In genomic region chr13:49625392-49626137, GRCh38 we compare ENCODE assay signal across 11 cellular contexts. TPM values are rescaled to one million over a fixed set of nuclear protein-coding genes. Genes with fewer than 3 reads are reported as not detected.
DNase-seq lines count a peak whose midpoint lies in the region; ATAC-seq and TF ChIP-seq lines count a peak whose summit lies in the region.
"Had no signal": no experiment of that assay in that cellular context is flagged by ENCODE, and none has a peak within 500 bp of the region (broad histone marks: within the 10 kb centered on the region; RNA-seq: fewer than 3 reads in every experiment).

No MANE protein-coding gene starts in this region.

- WGBS in esophagus squamous epithelium, 2 donors = 50 to 69% methylated on average over 4 to 6 of the region's 12 CpGs
- WGBS in lung, 2 donors = 75 to 86% methylated on average over 12 of the region's 12 CpGs

- no peak overlapping the region for H3K4me3 ChIP-seq in esophagus squamous epithelium
- no peak overlapping the region for H3K4me3 ChIP-seq in lung
- no peak overlapping the region for H3K4me3 ChIP-seq in upper lobe of right lung
- H3K4me3 ChIP-seq in coronary artery = no peak overlapping the region

- H3K27me3 ChIP-seq in esophagus squamous epithelium (no peaks in the 10 kb centered on the region), lung (ENCODE audit: control insufficient read depth, insufficient read depth) (no peaks in the 10 kb centered on the region), upper lobe of right lung (no peaks in the 10 kb centered on the region)

- H3K4me1 ChIP-seq in esophagus squamous epithelium (peaks cover 13 to 44% (median 24%) of the 10 kb centered on the region in 3 donors), lung (ENCODE audit: control insufficient read depth in 2 of 2, insufficient read depth in 2 of 2, low read length in 2 of 2) (peaks cover 0 to 16% of the 10 kb centered on the region in 2 donors), upper lobe of right lung (peaks cover 14% of the 10 kb centered on the region)

- H3K36me3 ChIP-seq in esophagus squamous epithelium = no peaks in the 10 kb centered on the region
- H3K36me3 ChIP-seq in lung (ENCODE audit: control insufficient read depth in 2 of 2, insufficient read depth in 2 of 2, low read length in 2 of 2) = no peaks in the 10 kb centered on the region
- H3K36me3 ChIP-seq in upper lobe of right lung = no peaks in the 10 kb centered on the region

- DNase-seq in M059J (ENCODE audit: low read depth) (peak; percentile 52), esophagus squamous epithelium (lab: John Stamatoyannopoulos, UW) (no peak), lung (ENCODE audit: low spot score) (peak; percentile 40), upper lobe of right lung (peak; percentile 85), coronary artery (ENCODE audit: low spot score) (no peak)
- DNase-seq: activated naive CD8-positive, alpha-beta T cell treated with anti-CD3 and anti-CD28 coated beads, Interleukin-2, amount 50 U/mL, for 24 hours; naive thymus-derived CD8-positive, alpha-beta T cell; NK-92 treated with Interleukin-12 subunit alpha and Interleukin-12 subunit beta, amount 100 ng/mL, for 24 hours; T-helper 2 cell had no signal

- TF ChIP-seq POLR2A in esophagus squamous epithelium (IDR thresholded peaks at IDR 0.05) = no peak

- no peak for ATAC-seq in lung (ENCODE audit: insufficient read depth, low FRiP score)
- peak; percentile 88 for ATAC-seq in upper lobe of right lung
- ATAC-seq in GM21360 (IDR thresholded peaks at IDR 0.05; ENCODE audit: unreplicated experiment) = no peak
- no peak for ATAC-seq in HG03460 (IDR thresholded peaks at IDR 0.05; ENCODE audit: unreplicated experiment)
- ATAC-seq: activated naive CD8-positive, alpha-beta T cell treated with anti-CD3 and anti-CD28 coated beads, Interleukin-2, amount 50 U/mL, for 24 hours; naive thymus-derived CD8-positive, alpha-beta T cell had no signal

- intact Hi-C loops in esophagus squamous epithelium (cut with DNase I) = no loop called here
- intact Hi-C loops in upper lobe of right lung (cut with DNase I) = no loop called here

- peak overlapping the region; percentile 31 to 64 (median 52) for H3K27ac ChIP-seq in esophagus squamous epithelium
- peak overlapping the region; percentile 4 to 54 for H3K27ac ChIP-seq in lung (ENCODE audit: low read depth in 1 of 2, low read length in 1 of 2)
- H3K27ac ChIP-seq in upper lobe of right lung = peak overlapping the region; percentile 42
- H3K27ac ChIP-seq in coronary artery = no peak overlapping the region

- H3K9me3 ChIP-seq in esophagus squamous epithelium = no peaks in the 10 kb centered on the region
- peaks cover 0 to 2% of the 10 kb centered on the region in 2 donors for H3K9me3 ChIP-seq in lung (ENCODE audit: control insufficient read depth in 2 of 2, insufficient read depth in 1 of 2, low read length in 1 of 2)
- H3K9me3 ChIP-seq in upper lobe of right lung = no peaks in the 10 kb centered on the region

- TF ChIP-seq CTCF in esophagus squamous epithelium (IDR thresholded peaks at IDR 0.05) (no peak), lung (IDR thresholded peaks at IDR 0.05; ENCODE audit: control extremely low read depth, extremely low read depth) (no peak), upper lobe of right lung (IDR thresholded peaks at IDR 0.05) (no peak), coronary artery (IDR thresholded peaks at IDR 0.05) (no peak)

RNA-seq across cellular contexts. Expression of gene ARL11, which starts 2.7 kb away (rescaled TPM):
- total RNA-seq in M059J (2014; rRNA removed; shearing (Covaris generic)) = not detected in 2 replicates
- total RNA-seq in esophagus squamous epithelium (1 to 10 TPM in 1 of 4 donors, under 1 TPM in 3; 0.22 to 1.9 (median 0.95) TPM), lung (1 to 10 TPM; 1.1 to 5.8 TPM), upper lobe of right lung (4.4 TPM)
- 1 to 10 TPM; 3.0 to 8.9 TPM for polyA plus RNA-seq in lung

RNA-seq across cellular contexts. Expression of gene RCBTB1, which starts 40.2 kb away (rescaled TPM):
- total RNA-seq in M059J (2014; rRNA removed; shearing (Covaris generic)) = 8.2 and 12.2 TPM in 2 replicates
- total RNA-seq in esophagus squamous epithelium (10 to 100 TPM in 1 of 4 donors, 1 to 10 TPM in 3; 2.0 to 15.1 (median 5.7) TPM), lung (10 to 100 TPM; 22.8 to 25.4 TPM), upper lobe of right lung (24.7 TPM)
- polyA plus RNA-seq in lung = 10 to 100 TPM; 12.0 to 12.8 TPM

Comparison
In these comparisons a context has a peak if more than half of its experiments do, and no peak if none do; other contexts are left out.
1. DNase-seq: peak in M059J (single experiment), lung (single experiment) and upper lobe of right lung (single experiment); none in esophagus squamous epithelium (single experiment) and coronary artery (single experiment).
2. H3K27ac ChIP-seq: peak in esophagus squamous epithelium (4 of 4), lung (2 of 2) and upper lobe of right lung (single experiment); none in coronary artery (0 of 2).